In genomic region chr15:45586990-45587860, GRCh38 we compare ENCODE assay signal across 1 cellular context.
TF ChIP-seq lines count a peak whose summit lies in the region.

Gene BLOC1S6 (plus strand): TSS chr15:45587379. CDS start chr15:45587444, 65 bp downstream.

TF ChIP-seq in WTC11, 78 proteins besides CTCF, POLR2A, EP300 and RAD21 (continued from another document):
- TF ChIP-seq ZNF532 (CRISPR knock-in tag; IDR thresholded peaks at IDR 0.05; ENCODE audit: borderline replicate concordance), result no peak
- no peak for TF ChIP-seq STAT6 (CRISPR knock-in tag; conservative IDR thresholded peaks at IDR 0.05; ENCODE audit: low read depth)
- no peak for TF ChIP-seq JAZF1 (CRISPR knock-in tag; IDR thresholded peaks at IDR 0.05)
- no peak for TF ChIP-seq TCF7 (CRISPR knock-in tag; IDR thresholded peaks at IDR 0.05; ENCODE audit: low read depth)
- peak; percentile 75; the same call in 1 of the 2 replicates for TF ChIP-seq KAT7 (CRISPR knock-in tag; IDR thresholded peaks at IDR 0.05; ENCODE audit: borderline replicate concordance)
- TF ChIP-seq AR (CRISPR knock-in tag; IDR thresholded peaks at IDR 0.05), result no peak
- peak; percentile 86 for TF ChIP-seq GABPB1 (CRISPR knock-in tag; IDR thresholded peaks at IDR 0.05)
- peak; percentile 84; the same call in 1 of the 2 replicates for TF ChIP-seq SMAD4 (CRISPR knock-in tag; IDR thresholded peaks at IDR 0.05)
- TF ChIP-seq ZNF281 (CRISPR knock-in tag; IDR thresholded peaks at IDR 0.05), result no peak
- 0 out of 2 replicates have a peak, but pooled peaks have one; percentile 54 for TF ChIP-seq ZNF232 (CRISPR knock-in tag; IDR thresholded peaks at IDR 0.05)
- TF ChIP-seq ZNF512 (CRISPR knock-in tag; IDR thresholded peaks at IDR 0.05; ENCODE audit: borderline replicate concordance), result no peak
- TF ChIP-seq NFATC4 (CRISPR knock-in tag; IDR thresholded peaks at IDR 0.05), result no peak
- no peak for TF ChIP-seq ATF6 (CRISPR knock-in tag; IDR thresholded peaks at IDR 0.05)
- 0 out of 2 replicates have a peak, but pooled peaks have one; percentile 5 for TF ChIP-seq FOXP4 (CRISPR knock-in tag; IDR thresholded peaks at IDR 0.05)
- no peak for TF ChIP-seq TP53 (CRISPR knock-in tag; IDR thresholded peaks at IDR 0.05)
- TF ChIP-seq USF1 (CRISPR knock-in tag; IDR thresholded peaks at IDR 0.05), result peak; percentile 84
